Comparison of ENCODE assay signal across 9 cellular contexts in the genomic region with DNA sequence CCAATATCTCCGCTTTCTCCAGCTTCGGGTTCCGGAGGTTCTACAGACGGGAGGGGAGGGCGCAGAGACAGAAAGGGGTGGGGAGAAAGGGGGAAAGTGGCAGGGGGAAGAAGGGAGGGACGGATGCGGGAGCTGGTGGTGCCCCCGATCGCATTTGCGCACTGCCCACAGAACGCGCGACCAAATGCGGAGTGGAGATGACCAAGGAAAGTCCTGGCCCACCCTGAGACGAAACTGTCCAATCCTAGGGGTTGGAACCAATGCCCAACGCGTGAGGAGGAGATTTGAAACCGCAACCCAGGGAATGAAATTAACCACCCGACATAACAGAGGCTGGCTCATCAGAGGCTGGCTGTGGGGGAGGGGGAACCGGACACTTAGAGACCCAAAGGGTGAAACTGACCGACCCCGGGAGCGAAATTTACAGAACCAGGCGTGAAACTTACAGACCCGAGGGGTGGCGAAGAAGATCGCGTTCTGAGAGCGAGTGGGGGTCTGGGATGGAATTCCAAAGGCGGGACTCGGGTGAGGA. TPM values are rescaled to one million over a fixed set of nuclear protein-coding genes. Genes with fewer than 3 reads are reported as not detected.
DNase-seq lines count a peak whose midpoint lies in the region; ATAC-seq, FAIRE-seq and TF ChIP-seq lines count a peak whose summit lies in the region.
"Had no signal": no experiment of that assay in that cellular context is flagged by ENCODE, and none has a peak within 500 bp of the region (broad histone marks: within the 10 kb centered on the region; RNA-seq: fewer than 3 reads in every experiment).

No MANE protein-coding gene starts in this region.

- no peaks in the 10 kb centered on the region for H3K79me2 ChIP-seq in GM12878 (ENCODE audit: control insufficient read depth, insufficient read depth, low read length)

- peaks cover 28 to 59% of the 10 kb centered on the region in 2 donors for H3K27me3 Mint-ChIP-seq in CD8-positive, alpha-beta memory T cell

- H3K4me1 Mint-ChIP-seq in CD8-positive, alpha-beta memory T cell = peaks cover 74 to 91% (median 87%) of the 10 kb centered on the region in 3 donors

- H3K4me3 Mint-ChIP-seq in CD8-positive, alpha-beta memory T cell = peak overlapping the region; percentile 84 to 94 (median 90)

- peak overlapping the region; percentile 94 for H3K4me2 ChIP-seq in GM12878 (ENCODE audit: control insufficient read depth, insufficient read depth)

- FAIRE-seq in GM12878 (lab: Jason Lieb, UNC) = no peak

- H3K4me3 ChIP-seq in CD8-positive, alpha-beta memory T cell (ENCODE audit: low read length) = peak overlapping the region; percentile 91
- H3K4me3 ChIP-seq in GM12878 (peak overlapping the region; percentile 99), lower lobe of right lung (peak overlapping the region; percentile 74), urinary bladder (ENCODE audit: low read depth, low read length) (peak overlapping the region; percentile 50)

- ATAC-seq in GM12878 (no peak), lower lobe of right lung (no peak), HG02938 (IDR thresholded peaks at IDR 0.05; ENCODE audit: unreplicated experiment) (no peak), HG02678 (IDR thresholded peaks at IDR 0.05; ENCODE audit: unreplicated experiment) (no peak)

- TF ChIP-seq RAD21 in GM12878 (IDR thresholded peaks at IDR 0.05; ENCODE audit: insufficient read depth, low read depth, low read length) = no peak

- in situ Hi-C loops in GM12878 (cut with MboI) = no loop called here

- RAD21 ChIA-PET in GM12878 (lab: Charles Lee; ENCODE audit: unreplicated experiment) = interaction anchor here (0.7 to 2.6 kb wide), 9 partner anchors 16 to 100 kb away, joined by 3 to 16 read pairs (median 4); no protein-coding TSS in a partner anchor

- no peaks in the 10 kb centered on the region for H4K20me1 ChIP-seq in GM12878 (ENCODE audit: control insufficient read depth, insufficient read depth)

- POLR2A ChIA-PET in CD8-positive, alpha-beta memory T cell (lab: Charles Lee) = interaction anchor here (0.5 to 2.4 kb wide), 7 partner anchors 13 to 99 kb away, joined by 3 to 9 read pairs (median 3); no protein-coding TSS in a partner anchor
- POLR2A ChIA-PET in GM12878 (lab: Charles Lee) = interaction anchor here (0.6 to 3.9 kb wide), 12 partner anchors 11 to 173 kb away, joined by 3 to 19 read pairs (median 6); partner anchors contain the start of genes PER1 and SLC25A35

- peaks cover 7% of the 10 kb centered on the region for H3K27me3 ChIP-seq in CD8-positive, alpha-beta memory T cell (ENCODE audit: insufficient read depth, low read length, poor library complexity, severe bottlenecking)
- H3K27me3 ChIP-seq in GM12878 (replicated peaks in 1 of 2; ENCODE audit: control insufficient read depth in 2 of 2, insufficient read depth in 2 of 2, low read length in 1 of 2) (peaks cover 5 to 9% of the 10 kb centered on the region in 2 experiments), lower lobe of right lung (ENCODE audit: low read depth) (peaks cover 48% of the 10 kb centered on the region)

- TF ChIP-seq CTCF in GM12878 (IDR thresholded peaks at IDR 0.05 in 2 of 3, conservative IDR thresholded peaks at IDR 0.05 in 1 of 3; ENCODE audit: control insufficient read depth in 2 of 3, extremely low read depth in 1 of 3, insufficient read depth in 1 of 3, low read depth in 3 of 3, low read length in 3 of 3) (no peak), lower lobe of right lung (IDR thresholded peaks at IDR 0.05) (no peak)

- peak in 1 of 5 donors; percentile 12 for DNase-seq in CD8-positive, alpha-beta memory T cell
- DNase-seq in LHCN-M2 (ENCODE audit: low read depth) = peak; percentile 45
- no peak for DNase-seq in GM12878 (ENCODE audit: low read depth, low spot score)
- no peak for DNase-seq in lower lobe of right lung
- DNase-seq in NCI-H2107 (lab: John Stamatoyannopoulos, UW) = no peak

- SMC1A ChIA-PET in GM12878 (lab: Charles Lee; ENCODE audit: uncharacterized antibody, unreplicated experiment) = interaction anchor here (0.7 to 3.8 kb wide), 5 partner anchors 15 to 173 kb away, joined by 3 to 21 read pairs (median 6); partner anchors contain the start of gene SLC25A35

- H3K9me3 Mint-ChIP-seq in CD8-positive, alpha-beta memory T cell = peaks cover 0 to 17% (median 8%) of the 10 kb centered on the region in 5 donors

- peaks cover 0 to 24% (median 0%) of the 10 kb centered on the region in 3 donors for H3K36me3 Mint-ChIP-seq in CD8-positive, alpha-beta memory T cell

- intact Hi-C loops in GM12878 (cut with micrococcal nuclease; ENCODE audit: unreplicated experiment) = loop anchor here (5.0 kb wide), 1 partner anchor 175 kb away; the partner anchor contains the start of gene SLC25A35
- intact Hi-C loops in lower lobe of right lung (cut with DNase I) = no loop called here

- peak overlapping the region; percentile 53 for H3K9ac ChIP-seq in GM12878 (ENCODE audit: control insufficient read depth, insufficient read depth, low read length)

- TF ChIP-seq EP300 in GM12878 (IDR thresholded peaks at IDR 0.05; ENCODE audit: borderline replicate concordance in 1 of 2, control insufficient read depth in 1 of 2, low read depth in 2 of 2, low read length in 2 of 2) = no peak

- H3K9me3 ChIP-seq in CD8-positive, alpha-beta memory T cell (ENCODE audit: low read length) = no peaks in the 10 kb centered on the region
- H3K9me3 ChIP-seq in GM12878 (replicated peaks; ENCODE audit: control insufficient read depth, insufficient read depth, low read length) (no peaks in the 10 kb centered on the region), lower lobe of right lung (no peaks in the 10 kb centered on the region)

- H2AFZ ChIP-seq in GM12878 (ENCODE audit: control insufficient read depth, low read depth, low read length) = peak overlapping the region; percentile 66

- H3K27ac ChIP-seq in CD8-positive, alpha-beta memory T cell (ENCODE audit: low read depth, low read length) = no peak overlapping the region
- H3K27ac ChIP-seq in GM12878 (ENCODE audit: control insufficient read depth, insufficient read depth) (no peak overlapping the region), lower lobe of right lung (no peak overlapping the region), urinary bladder (ENCODE audit: low read depth) (no peak overlapping the region)

- TF ChIP-seq POLR2A in GM12878 (IDR thresholded peaks at IDR 0.05; ENCODE audit: low read depth, low read length) = no peak

- H3K4me1 ChIP-seq in CD8-positive, alpha-beta memory T cell (ENCODE audit: insufficient read depth, low read length) = peaks cover 69% of the 10 kb centered on the region
- H3K4me1 ChIP-seq in GM12878 (ENCODE audit: control insufficient read depth, insufficient read depth, low read length) (peaks cover 41% of the 10 kb centered on the region), lower lobe of right lung (peaks cover 89% of the 10 kb centered on the region), urinary bladder (ENCODE audit: insufficient read depth) (peaks cover 3% of the 10 kb centered on the region)

- no peaks in the 10 kb centered on the region for H3K36me3 ChIP-seq in CD8-positive, alpha-beta memory T cell (ENCODE audit: insufficient read depth, low read length)
- H3K36me3 ChIP-seq in GM12878 (ENCODE audit: control insufficient read depth in 2 of 2, insufficient read depth in 2 of 2, low read length in 1 of 2) (no peaks in the 10 kb centered on the region), lower lobe of right lung (no peaks in the 10 kb centered on the region), urinary bladder (ENCODE audit: insufficient read depth) (no peaks in the 10 kb centered on the region)

- WGBS in GM12878 (ENCODE audit: insufficient coverage, insufficient replicate concordance, low lambda C conversion rate, missing lambda C conversion rate) = 1% methylated on average over 26 of the region's 31 CpGs
- under 1% methylated on average over 31 of the region's 31 CpGs for WGBS in urinary bladder

- no TSS peak for BruUV-seq in GM12878 (replicated peaks; lab: Mats Ljungman, UMichigan)

- peak overlapping the region in 4 of 8 donors; percentile 14 to 85 (median 58) for H3K27ac Mint-ChIP-seq in CD8-positive, alpha-beta memory T cell

- CTCF ChIA-PET in CD8-positive, alpha-beta memory T cell (lab: Charles Lee) = interaction anchor here (0.7 to 2.7 kb wide), 8 partner anchors 10 to 178 kb away, joined by 3 to 19 read pairs (median 4); no protein-coding TSS in a partner anchor
- CTCF ChIA-PET in GM12878 (lab: Yijun Ruan, JAX) = interaction anchor here (0.7 to 3.7 kb wide), 9 partner anchors 10 to 178 kb away, joined by 3 to 46 read pairs (median 3); partner anchors contain the start of gene SLC25A35

RNA-seq across cellular contexts. Expression of gene HES7, which starts 1.4 kb away (rescaled TPM):
- 1 to 10 TPM; 1.6 to 1.8 TPM for total RNA-seq in CD8-positive, alpha-beta memory T cell
- polyA plus RNA-seq in CD8-positive, alpha-beta memory T cell = not detected
- 0.06 and 0.34 TPM in 2 replicates for total RNA-seq in LHCN-M2 (2014; rRNA removed)
- polyA plus RNA-seq in LHCN-M2 (2012) = 0.29 TPM
- total RNA-seq in GM12878 (2013; cell fraction: nucleolus; rRNA removed) = 1.8 and 2.2 TPM in 2 replicates
- 0.22 and 1.1 TPM in 2 replicates for total RNA-seq in GM12878 (2014; rRNA removed)
- total RNA-seq in GM12878 (2014; rRNA removed; fragmentation: Illumina TruSeq; extraction: Trizol) = 0.09 TPM in 1 of 2 replicates, not detected in the other
- total RNA-seq in GM12878 (2021) = 1.3 and 1.9 TPM in 2 replicates
- polyA plus RNA-seq in GM12878 (2011; ENCODE audit: low read depth) = not detected
- polyA plus RNA-seq in GM12878 (2011; rRNA removed) = 0.27 and 0.38 TPM in 2 replicates
- polyA plus RNA-seq in GM12878 (2011; cell fraction: cytosol; rRNA removed) = 0.34 and 0.84 TPM in 2 replicates
- polyA plus RNA-seq in GM12878 (2011; cell fraction: nucleus; rRNA removed) = 8.3 and 9.4 TPM in 2 replicates
- 0.65 and 0.66 TPM in 2 replicates for polyA plus RNA-seq in GM12878 (2012)
- polyA plus RNA-seq in GM12878 (2014; fragmentation: Illumina TruSeq; extraction: Trizol) = not detected in 2 replicates
- under 1 TPM in 1 of 2 experiments, not detected in 1; 0.07 TPM for polyA plus RNA-seq in GM12878 (2014; fragmentation: Nextera tagmentation; extraction: Ambion mirVana)
- 0.87 and 1.3 TPM in 2 replicates for polyA plus RNA-seq in GM12878 (2014; rRNA removed)
- under 1 TPM in 1 of 2 experiments, not detected in 1; 0.08 TPM for polyA plus RNA-seq in GM12878 (2016; fragmentation: Nextera tagmentation; extraction: Ambion mirVana)
- not detected in 2 replicates for polyA minus RNA-seq in GM12878 (2011; rRNA and poly(A)+ RNA removed)
- polyA minus RNA-seq in GM12878 (2011; cell fraction: cytosol; rRNA and poly(A)+ RNA removed) = not detected in 2 replicates
- 0.36 and 0.48 TPM in 2 replicates for polyA minus RNA-seq in GM12878 (2011; cell fraction: nucleus; rRNA and poly(A)+ RNA removed)
- 0.21 TPM for total RNA-seq in lower lobe of right lung
- total RNA-seq in urinary bladder = not detected
- 0.24 TPM for polyA plus RNA-seq in urinary bladder

RNA-seq across cellular contexts. Expression of gene ALOXE3, which starts 4.1 kb away (rescaled TPM):
- total RNA-seq in CD8-positive, alpha-beta memory T cell = not detected
- polyA plus RNA-seq in CD8-positive, alpha-beta memory T cell = not detected
- total RNA-seq in LHCN-M2 (2014; rRNA removed) (not detected in 2 replicates), GM12878 (2014; rRNA removed) (not detected in 2 replicates), GM12878 (2014; rRNA removed; fragmentation: Illumina TruSeq; extraction: Trizol) (not detected in 2 replicates), GM12878 (2021) (not detected in 2 replicates), lower lobe of right lung (not detected), urinary bladder (not detected)
- polyA plus RNA-seq in LHCN-M2 (2012) = 0.09 TPM
- not detected in 2 replicates for total RNA-seq in GM12878 (2013; cell fraction: nucleolus; rRNA removed)
- not detected for polyA plus RNA-seq in GM12878 (2011; ENCODE audit: low read depth)
- polyA plus RNA-seq in GM12878 (2011; rRNA removed) (0.04 and 0.09 TPM in 2 replicates), GM12878 (2014; fragmentation: Illumina TruSeq; extraction: Trizol) (not detected in 2 replicates), GM12878 (2014; fragmentation: Nextera tagmentation; extraction: Ambion mirVana) (not detected), GM12878 (2014; rRNA removed) (not detected in 2 replicates), GM12878 (2016; fragmentation: Nextera tagmentation; extraction: Ambion mirVana) (not detected), urinary bladder (not detected)
- 0.06 and 0.10 TPM in 2 replicates for polyA plus RNA-seq in GM12878 (2011; cell fraction: cytosol; rRNA removed)
- 0.04 TPM in 1 of 2 replicates, not detected in the other for polyA plus RNA-seq in GM12878 (2011; cell fraction: nucleus; rRNA removed)
- polyA plus RNA-seq in GM12878 (2012) = not detected in 2 replicates
- polyA minus RNA-seq in GM12878 (2011; rRNA and poly(A)+ RNA removed) = not detected in 2 replicates
- not detected in 2 replicates for polyA minus RNA-seq in GM12878 (2011; cell fraction: cytosol; rRNA and poly(A)+ RNA removed)
- not detected in 2 replicates for polyA minus RNA-seq in GM12878 (2011; cell fraction: nucleus; rRNA and poly(A)+ RNA removed)
- total RNA-seq: T-helper 1 cell treated with Interleukin-12 subunit alpha and Interleukin-12 subunit beta and Interleukin-4 antibody, amounts not matched to agents 30 ng/mL and 1 ng/mL, for 36 hours had no signal

RNA-seq across cellular contexts. Expression of gene PER1, which starts 29.7 kb away (rescaled TPM):
- 10 to 100 TPM; 26.5 to 35.8 TPM for total RNA-seq in CD8-positive, alpha-beta memory T cell
- 12.1 TPM for polyA plus RNA-seq in CD8-positive, alpha-beta memory T cell
- total RNA-seq in LHCN-M2 (2014; rRNA removed) (12.6 and 18.2 TPM in 2 replicates), GM12878 (2014; rRNA removed) (4.9 and 5.5 TPM in 2 replicates), GM12878 (2014; rRNA removed; fragmentation: Illumina TruSeq; extraction: Trizol) (1.9 and 2.2 TPM in 2 replicates), GM12878 (2021) (19.9 and 25.1 TPM in 2 replicates), lower lobe of right lung (252 TPM), urinary bladder (29.9 TPM)
- 13.0 TPM for polyA plus RNA-seq in LHCN-M2 (2012)
- 64.5 and 73.5 TPM in 2 replicates for total RNA-seq in GM12878 (2013; cell fraction: nucleolus; rRNA removed)
- polyA plus RNA-seq in GM12878 (2011; ENCODE audit: low read depth) = 22.0 TPM
- polyA plus RNA-seq in GM12878 (2011; rRNA removed) (3.6 and 8.6 TPM in 2 replicates), GM12878 (2014; fragmentation: Illumina TruSeq; extraction: Trizol) (0.81 and 4.1 TPM in 2 replicates), GM12878 (2014; fragmentation: Nextera tagmentation; extraction: Ambion mirVana) (under 1 TPM; 0.02 to 0.26 TPM), GM12878 (2014; rRNA removed) (8.6 and 12.4 TPM in 2 replicates), GM12878 (2016; fragmentation: Nextera tagmentation; extraction: Ambion mirVana) (1 to 10 TPM; 5.3 to 6.7 TPM), urinary bladder (183 TPM)
- polyA plus RNA-seq in GM12878 (2011; cell fraction: cytosol; rRNA removed) = 9.8 and 13.3 TPM in 2 replicates
- 98.4 and 119 TPM in 2 replicates for polyA plus RNA-seq in GM12878 (2011; cell fraction: nucleus; rRNA removed)
- polyA plus RNA-seq in GM12878 (2012) = 25.3 and 40.9 TPM in 2 replicates
- 12.9 and 25.3 TPM in 2 replicates for polyA minus RNA-seq in GM12878 (2011; rRNA and poly(A)+ RNA removed)
- polyA minus RNA-seq in GM12878 (2011; cell fraction: cytosol; rRNA and poly(A)+ RNA removed) = 13.7 and 18.7 TPM in 2 replicates
- 39.8 and 46.7 TPM in 2 replicates for polyA minus RNA-seq in GM12878 (2011; cell fraction: nucleus; rRNA and poly(A)+ RNA removed)

RNA-seq across cellular contexts. Expression of gene ALOX12B, which starts 34.9 kb away (rescaled TPM):
- total RNA-seq in CD8-positive, alpha-beta memory T cell = 1 to 10 TPM; 1.3 to 1.9 TPM
- not detected for polyA plus RNA-seq in CD8-positive, alpha-beta memory T cell
- total RNA-seq in LHCN-M2 (2014; rRNA removed) = 0.06 TPM in 1 of 2 replicates, not detected in the other
- not detected for polyA plus RNA-seq in LHCN-M2 (2012)
- not detected in 2 replicates for total RNA-seq in GM12878 (2013; cell fraction: nucleolus; rRNA removed)
- 0.17 TPM in 1 of 2 replicates, not detected in the other for total RNA-seq in GM12878 (2014; rRNA removed)
- not detected in 2 replicates for total RNA-seq in GM12878 (2014; rRNA removed; fragmentation: Illumina TruSeq; extraction: Trizol)
- total RNA-seq in GM12878 (2021) = 0.32 TPM in 1 of 2 replicates, not detected in the other
- polyA plus RNA-seq in GM12878 (2011; ENCODE audit: low read depth) = not detected
- polyA plus RNA-seq in GM12878 (2011; rRNA removed) = not detected in 2 replicates
- 0.34 TPM in 1 of 2 replicates, not detected in the other for polyA plus RNA-seq in GM12878 (2011; cell fraction: cytosol; rRNA removed)
- 0.27 TPM in 1 of 2 replicates, not detected in the other for polyA plus RNA-seq in GM12878 (2011; cell fraction: nucleus; rRNA removed)
- polyA plus RNA-seq in GM12878 (2012) = 0.34 TPM in 1 of 2 replicates, not detected in the other
- not detected in 2 replicates for polyA plus RNA-seq in GM12878 (2014; fragmentation: Illumina TruSeq; extraction: Trizol)
- not detected for polyA plus RNA-seq in GM12878 (2014; fragmentation: Nextera tagmentation; extraction: Ambion mirVana)
- polyA plus RNA-seq in GM12878 (2014; rRNA removed) = 0.54 TPM in 1 of 2 replicates, not detected in the other
- not detected for polyA plus RNA-seq in GM12878 (2016; fragmentation: Nextera tagmentation; extraction: Ambion mirVana)
- not detected in 2 replicates for polyA minus RNA-seq in GM12878 (2011; rRNA and poly(A)+ RNA removed)
- polyA minus RNA-seq in GM12878 (2011; cell fraction: cytosol; rRNA and poly(A)+ RNA removed) = not detected in 2 replicates
- polyA minus RNA-seq in GM12878 (2011; cell fraction: nucleus; rRNA and poly(A)+ RNA removed) = not detected in 2 replicates
- not detected for total RNA-seq in lower lobe of right lung
- 0.11 TPM for total RNA-seq in urinary bladder
- not detected for polyA plus RNA-seq in urinary bladder
- total RNA-seq: T-helper 1 cell treated with Interleukin-12 subunit alpha and Interleukin-12 subunit beta and Interleukin-4 antibody, amounts not matched to agents 30 ng/mL and 1 ng/mL, for 36 hours had no signal

RNA-seq across cellular contexts. Expression of gene VAMP2, which starts 40.3 kb away (rescaled TPM):
- total RNA-seq in CD8-positive, alpha-beta memory T cell = 10 to 100 TPM; 38.3 to 41.0 TPM
- 98.3 TPM for polyA plus RNA-seq in CD8-positive, alpha-beta memory T cell
- total RNA-seq in LHCN-M2 (2014; rRNA removed) (3.8 and 4.6 TPM in 2 replicates), GM12878 (2014; rRNA removed) (3.8 and 4.7 TPM in 2 replicates), GM12878 (2014; rRNA removed; fragmentation: Illumina TruSeq; extraction: Trizol) (6.1 and 6.4 TPM in 2 replicates), GM12878 (2021) (25.1 and 27.8 TPM in 2 replicates), lower lobe of right lung (77.0 TPM), urinary bladder (12.1 TPM)
- 41.7 TPM for polyA plus RNA-seq in LHCN-M2 (2012)
- total RNA-seq in GM12878 (2013; cell fraction: nucleolus; rRNA removed) = 27.6 and 28.5 TPM in 2 replicates
- 33.4 TPM for polyA plus RNA-seq in GM12878 (2011; ENCODE audit: low read depth)
- polyA plus RNA-seq in GM12878 (2011; rRNA removed) (18.8 and 24.9 TPM in 2 replicates), GM12878 (2014; fragmentation: Illumina TruSeq; extraction: Trizol) (35.2 and 40.8 TPM in 2 replicates), GM12878 (2014; fragmentation: Nextera tagmentation; extraction: Ambion mirVana) (1 to 10 TPM; 3.0 to 6.3 TPM), GM12878 (2014; rRNA removed) (25.0 and 25.3 TPM in 2 replicates), GM12878 (2016; fragmentation: Nextera tagmentation; extraction: Ambion mirVana) (10 to 100 TPM; 25.0 to 28.0 TPM), urinary bladder (81.4 TPM)
- 22.6 and 33.1 TPM in 2 replicates for polyA plus RNA-seq in GM12878 (2011; cell fraction: cytosol; rRNA removed)
- 68.3 and 69.6 TPM in 2 replicates for polyA plus RNA-seq in GM12878 (2011; cell fraction: nucleus; rRNA removed)
- 45.8 and 62.7 TPM in 2 replicates for polyA plus RNA-seq in GM12878 (2012)
- 7.0 and 9.0 TPM in 2 replicates for polyA minus RNA-seq in GM12878 (2011; rRNA and poly(A)+ RNA removed)
- 7.4 and 9.2 TPM in 2 replicates for polyA minus RNA-seq in GM12878 (2011; cell fraction: cytosol; rRNA and poly(A)+ RNA removed)
- polyA minus RNA-seq in GM12878 (2011; cell fraction: nucleus; rRNA and poly(A)+ RNA removed) = 12.8 and 17.6 TPM in 2 replicates
